Comparison of ENCODE assay signal across 1 cellular context in the genomic region with DNA sequence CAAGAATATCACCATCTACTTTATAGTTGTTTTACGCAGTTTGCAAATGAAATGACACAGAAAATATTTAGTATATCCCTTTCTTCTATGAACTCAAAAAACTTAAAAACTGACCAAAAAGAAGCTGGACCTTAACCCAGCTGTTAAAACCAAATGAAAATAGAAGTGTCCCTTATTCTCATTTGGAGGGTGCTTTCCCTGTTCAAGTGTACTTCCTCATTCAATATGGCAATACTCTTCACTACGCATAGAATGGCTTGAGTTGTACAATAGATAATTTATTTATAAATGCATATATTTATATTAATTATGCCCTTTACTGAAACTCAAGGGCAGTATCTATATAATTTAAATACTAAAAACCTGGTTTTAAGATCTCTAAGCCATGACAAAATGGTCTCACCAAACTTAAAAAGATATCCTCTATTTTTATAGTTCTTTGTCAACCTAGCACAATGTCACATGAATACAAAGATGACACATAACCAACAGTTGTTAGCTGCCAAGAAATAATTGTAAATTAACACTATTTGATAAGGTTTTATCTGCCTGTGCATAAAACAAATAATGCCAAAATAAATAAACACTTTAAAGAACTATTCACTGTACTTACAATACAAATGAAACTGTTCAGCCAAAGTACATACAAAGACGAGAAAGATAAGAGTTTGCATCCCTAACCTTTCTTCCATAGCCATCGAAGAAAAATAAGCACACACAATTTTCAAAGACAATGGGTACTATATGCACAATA.
TF ChIP-seq lines count a peak whose summit lies in the region.

No MANE protein-coding gene starts in this region.

TF ChIP-seq in GM12878, 131 proteins besides CTCF, POLR2A, EP300 and RAD21 (continued from another document):
- TF ChIP-seq GABPA (IDR thresholded peaks at IDR 0.05; ENCODE audit: low read depth) = no peak
- no peak for TF ChIP-seq BHLHE40 (IDR thresholded peaks at IDR 0.05; ENCODE audit: borderline replicate concordance in 1 of 2, low read depth in 2 of 2, low read length in 1 of 2)
- TF ChIP-seq, protein P1, sequence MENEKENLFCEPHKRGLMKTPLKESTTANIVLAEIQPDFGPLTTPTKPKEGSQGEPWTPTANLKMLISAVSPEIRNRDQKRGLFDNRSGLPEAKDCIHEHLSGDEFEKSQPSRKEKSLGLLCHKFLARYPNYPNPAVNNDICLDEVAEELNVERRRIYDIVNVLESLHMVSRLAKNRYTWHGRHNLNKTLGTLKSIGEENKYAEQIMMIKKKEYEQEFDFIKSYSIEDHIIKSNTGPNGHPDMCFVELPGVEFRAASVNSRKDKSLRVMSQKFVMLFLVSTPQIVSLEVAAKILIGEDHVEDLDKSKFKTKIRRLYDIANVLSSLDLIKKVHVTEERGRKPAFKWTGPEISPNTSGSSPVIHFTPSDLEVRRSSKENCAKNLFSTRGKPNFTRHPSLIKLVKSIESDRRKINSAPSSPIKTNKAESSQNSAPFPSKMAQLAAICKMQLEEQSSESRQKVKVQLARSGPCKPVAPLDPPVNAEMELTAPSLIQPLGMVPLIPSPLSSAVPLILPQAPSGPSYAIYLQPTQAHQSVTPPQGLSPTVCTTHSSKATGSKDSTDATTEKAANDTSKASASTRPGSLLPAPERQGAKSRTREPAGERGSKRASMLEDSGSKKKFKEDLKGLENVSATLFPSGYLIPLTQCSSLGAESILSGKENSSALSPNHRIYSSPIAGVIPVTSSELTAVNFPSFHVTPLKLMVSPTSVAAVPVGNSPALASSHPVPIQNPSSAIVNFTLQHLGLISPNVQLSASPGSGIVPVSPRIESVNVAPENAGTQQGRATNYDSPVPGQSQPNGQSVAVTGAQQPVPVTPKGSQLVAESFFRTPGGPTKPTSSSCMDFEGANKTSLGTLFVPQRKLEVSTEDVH (IDR thresholded peaks at IDR 0.05; ENCODE audit: low read depth, partially characterized antibody) = no peak
